29 cellular contexts compared by ENCODE assay signal in the genomic region with DNA sequence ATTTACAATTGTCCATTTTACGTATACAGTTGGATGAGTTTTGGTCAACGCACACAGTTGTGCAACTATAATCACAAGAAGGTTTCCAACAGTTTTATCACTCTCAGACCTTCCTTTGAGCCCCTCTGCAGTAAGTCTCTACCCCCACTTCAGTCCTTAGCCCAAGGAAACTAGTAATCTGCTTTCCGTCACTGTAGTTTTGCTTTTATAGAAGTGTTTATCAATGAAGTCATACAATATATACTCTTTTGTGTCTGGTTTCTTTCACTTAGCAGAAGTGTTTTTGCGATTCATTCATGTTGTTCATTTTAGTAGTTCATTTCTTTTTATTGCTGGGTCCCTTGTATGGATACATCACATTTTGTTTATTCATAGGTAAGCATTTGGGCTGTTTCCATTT.
"Had no signal": no experiment of that assay in that cellular context is flagged by ENCODE, and none has a peak within 500 bp of the region (broad histone marks: within the 10 kb centered on the region; RNA-seq: fewer than 3 reads in every experiment).

No MANE protein-coding gene starts in this region.

- ATAC-seq: naive thymus-derived CD4-positive, alpha-beta T cell; natural killer cell; psoas muscle; right cardiac atrium; right lobe of liver; stimulated activated effector memory CD8-positive, alpha-beta T cell treated with anti-CD3 and anti-CD28 coated beads, Interleukin-12 subunit alpha, Interleukin-12 subunit beta, amount 100 ng/mL, for 72 hours; stimulated activated naive CD8-positive, alpha-beta T cell treated with anti-CD3 and anti-CD28 coated beads, Interleukin-15, amount 100 ng/mL, for 72 hours; stimulated activated naive CD8-positive, alpha-beta T cell treated with anti-CD3 and anti-CD28 coated beads, Interleukin-15, Interleukin-2, amounts not matched to agents 100 U/mL and 50 U/mL, for 24 hours; upper lobe of right lung had no signal

- H3K4me3 Mint-ChIP-seq: naive thymus-derived CD4-positive, alpha-beta T cell; natural killer cell; nephron; neural progenitor cell; stimulated activated effector memory CD8-positive, alpha-beta T cell treated with anti-CD3 and anti-CD28 coated beads, Interleukin-12 subunit alpha, Interleukin-12 subunit beta, amount 100 ng/mL, for 72 hours; stimulated activated naive CD8-positive, alpha-beta T cell treated with anti-CD3 and anti-CD28 coated beads, Interleukin-15, amount 100 ng/mL, for 72 hours; type B pancreatic cell had no signal

- H3K27ac ChIP-seq: neural progenitor cell, ovary, parathyroid adenoma, psoas muscle, right lobe of liver, skin epidermis, suprapubic skin, testis, tibial artery, transverse colon, upper lobe of right lung, uterus had no signal

- H3K4me1 Mint-ChIP-seq: stimulated activated effector memory CD8-positive, alpha-beta T cell treated with anti-CD3 and anti-CD28 coated beads, Interleukin-12 subunit alpha, Interleukin-12 subunit beta, amount 100 ng/mL, for 72 hours; stimulated activated naive CD8-positive, alpha-beta T cell treated with anti-CD3 and anti-CD28 coated beads, Interleukin-15, amount 100 ng/mL, for 72 hours had no signal

- H3K36me3 ChIP-seq: neural progenitor cell, ovary, right lobe of liver, suprapubic skin, tibial artery, transverse colon, upper lobe of right lung, uterus had no signal

- H3K4me1 ChIP-seq: parathyroid adenoma, right lobe of liver, testis, uterus had no signal

- H3K27me3 Mint-ChIP-seq: progenitor cell of endocrine pancreas; stimulated activated naive CD8-positive, alpha-beta T cell treated with anti-CD3 and anti-CD28 coated beads, Interleukin-15, amount 100 ng/mL, for 72 hours had no signal

- H3K4me3 ChIP-seq: neural progenitor cell, ovary, psoas muscle, right lobe of liver, skin epidermis, suprapubic skin, testis, tibial artery, transverse colon, upper lobe of right lung, uterus had no signal

- DNase-seq: naive thymus-derived CD4-positive, alpha-beta T cell; natural killer cell; occipital lobe; ovary; posterior cingulate gyrus; psoas muscle; right cardiac atrium; right lobe of liver; stimulated activated CD4-positive, alpha-beta T cell treated with anti-CD3 and anti-CD28 coated beads, Interleukin-15, amount 100 ng/mL, for 24 hours; stimulated activated CD4-positive, alpha-beta T cell treated with anti-CD3 and anti-CD28 coated beads, Interleukin-2, amount 100 ng/mL, for 24 hours; stimulated activated CD4-positive, alpha-beta T cell treated with anti-CD3 and anti-CD28 coated beads, Interleukin-2, amount 100 ng/mL, for 48 hours; stimulated activated CD4-positive, alpha-beta T cell treated with anti-CD3 and anti-CD28 coated beads, Interleukin-4, amount 100 ng/mL, for 24 hours; stimulated activated naive CD4-positive, alpha-beta T cell; stimulated activated naive CD8-positive, alpha-beta T cell treated with anti-CD3 and anti-CD28 coated beads, Interleukin-15, amount 100 ng/mL, for 72 hours; stimulated activated naive CD8-positive, alpha-beta T cell treated with anti-CD3 and anti-CD28 coated beads, Interleukin-15, Interleukin-2, amounts not matched to agents 100 U/mL and 50 U/mL, for 24 hours; substantia nigra; testis; tibial artery; transverse colon; upper lobe of right lung; uterus had no signal

- H3K36me3 Mint-ChIP-seq: natural killer cell; neural progenitor cell; stimulated activated effector memory CD8-positive, alpha-beta T cell treated with anti-CD3 and anti-CD28 coated beads, Interleukin-12 subunit alpha, Interleukin-12 subunit beta, amount 100 ng/mL, for 72 hours; type B pancreatic cell had no signal

- H3K27me3 ChIP-seq: neural progenitor cell, ovary, right lobe of liver, suprapubic skin, testis, tibial artery, transverse colon, upper lobe of right lung, uterus had no signal

- H3K27ac Mint-ChIP-seq: natural killer cell; nephron; neural progenitor cell; progenitor cell of endocrine pancreas; stimulated activated effector memory CD8-positive, alpha-beta T cell treated with anti-CD3 and anti-CD28 coated beads, Interleukin-12 subunit alpha, Interleukin-12 subunit beta, amount 100 ng/mL, for 72 hours; stimulated activated naive CD8-positive, alpha-beta T cell treated with anti-CD3 and anti-CD28 coated beads, Interleukin-15, amount 100 ng/mL, for 72 hours; type B pancreatic cell had no signal

- H3K9me3 Mint-ChIP-seq: natural killer cell; stimulated activated effector memory CD8-positive, alpha-beta T cell treated with anti-CD3 and anti-CD28 coated beads, Interleukin-12 subunit alpha, Interleukin-12 subunit beta, amount 100 ng/mL, for 72 hours; type B pancreatic cell had no signal

- H3K9me3 ChIP-seq: ovary, psoas muscle, right lobe of liver, suprapubic skin, testis, tibial artery, transverse colon, upper lobe of right lung, uterus had no signal
